In genomic region chr11:131274233-131274632, GRCh38 we compare ENCODE assay signal across 18 cellular contexts.
A peak's percentile ranks its signal among the peaks of the same experiment; 100 is the strongest.
DNase-seq lines count a peak whose midpoint lies in the region; ATAC-seq and TF ChIP-seq lines count a peak whose summit lies in the region.
"Had no signal": no experiment of that assay in that cellular context is flagged by ENCODE, and none has a peak within 500 bp of the region (broad histone marks: within the 10 kb centered on the region; RNA-seq: fewer than 3 reads in every experiment).

No MANE protein-coding gene starts in this region.

- peak overlapping the region; percentile 1 for H3K4me2 ChIP-seq in H9 (ENCODE audit: insufficient read depth, insufficient read length, low read length)
- H3K4me2 ChIP-seq: A549, BLaER1 had no signal

- no peaks in the 10 kb centered on the region for H3K36me3 ChIP-seq in aorta (ENCODE audit: control insufficient read depth in 1 of 2, insufficient read depth in 2 of 2, low read length in 1 of 2)
- H3K36me3 ChIP-seq: BLaER1 had no signal

- no peak overlapping the region for H3K4ac ChIP-seq in H9 (ENCODE audit: low read depth, low read length)

- peaks cover 29% of the 10 kb centered on the region in 2 experiments for H3K9me3 Mint-ChIP-seq in H9

- H3K4me3 ChIP-seq in aorta (ENCODE audit: low read length in 2 of 2): no peak overlapping the region
- H3K4me3 ChIP-seq: A549, BLaER1, GM23248 had no signal

- H3K9me3 ChIP-seq in H9 (ENCODE audit: control insufficient read depth, low read depth, low read length) (no peaks in the 10 kb centered on the region), aorta (ENCODE audit: control insufficient read depth, low read length) (no peaks in the 10 kb centered on the region)
- H3K9me3 ChIP-seq: A549 had no signal

- intact Hi-C loops in aorta (cut with DNase I): no loop called here

- peaks cover 10% of the 10 kb centered on the region; the same call in 1 of the 2 replicates for H3K79me2 ChIP-seq in H9 (ENCODE audit: insufficient read depth, low read length)

- no peak overlapping the region for H2BK15ac ChIP-seq in H9 (ENCODE audit: low read depth, low read length)

- TF ChIP-seq CTCF in H9 (conservative IDR thresholded peaks at IDR 0.05): no peak
- TF ChIP-seq CTCF in foreskin keratinocyte (conservative IDR thresholded peaks at IDR 0.05): no peak

- H3K18ac ChIP-seq in H9 (ENCODE audit: insufficient read length, low read depth, low read length): no peak overlapping the region

- H3K27me3 ChIP-seq in H9 (ENCODE audit: insufficient read depth, low read length) (no peaks in the 10 kb centered on the region), foreskin keratinocyte (no peaks in the 10 kb centered on the region), aorta (ENCODE audit: control insufficient read depth in 1 of 2, insufficient read depth in 2 of 2, low read length in 1 of 2) (no peaks in the 10 kb centered on the region)
- H3K27me3 ChIP-seq: BLaER1 had no signal

- no peak overlapping the region for H2BK5ac ChIP-seq in H9 (ENCODE audit: insufficient read length, low read length)

- H4K5ac ChIP-seq in H9 (ENCODE audit: insufficient read length, low read depth, low read length): no peak overlapping the region

- peak overlapping the region in 1 of 2 experiments; percentile 39; a peak in 1 of 5 replicates for H3K4me3 Mint-ChIP-seq in H9
- H3K4me3 Mint-ChIP-seq: CD14-positive monocyte; CD4-positive, alpha-beta memory T cell; HFFc6 had no signal

- DNase-seq in DMS53 (lab: John Stamatoyannopoulos, UW) (peak; percentile 7), DMS53 treated with DMSO at 0.1 percent for 48 hours (lab: John Stamatoyannopoulos, UW; ENCODE audit: unreplicated experiment) (no peak), H9 (no peak), medulla oblongata (ENCODE audit: extremely low spot score) (peak; percentile 58), foreskin keratinocyte (no peak), aorta (no peak)
- DNase-seq in activated T-cell treated with anti-CD3 and anti-CD28 coated beads, Interleukin-2, amount 50 U/mL, for 1 hour: no peak
- DNase-seq: AML-193; CD4-positive, alpha-beta memory T cell; DMS153; GDM1; GM23248; HFFc6 had no signal

- H3K14ac ChIP-seq in H9 (ENCODE audit: insufficient read depth, low read length): no peak overlapping the region

- no peak overlapping the region for H3K9ac ChIP-seq in H9 (ENCODE audit: extremely low read depth, insufficient read length, low read length)
- H3K9ac ChIP-seq: BLaER1, GM23248 had no signal

- no peak overlapping the region for H3T11ph ChIP-seq in H9 (ENCODE audit: low read length)

- H3K27ac Mint-ChIP-seq in H9: peak overlapping the region in 1 of 3 experiments; percentile 64; a peak in 1 of 7 replicates
- H3K27ac Mint-ChIP-seq: CD14-positive monocyte; CD4-positive, alpha-beta memory T cell; HFFc6 had no signal

- WGBS in H9 (ENCODE audit: extremely low coverage, insufficient read length, low lambda C conversion rate): no CpG with 5 or more reads among the region's 5 CpGs
- 63 to 67% methylated on average over 5 of the region's 5 CpGs for WGBS in aorta, 2 donors

- peaks cover 42 to 44% of the 10 kb centered on the region in 2 experiments for H3K4me1 Mint-ChIP-seq in H9
- H3K4me1 Mint-ChIP-seq: CD14-positive monocyte; CD4-positive, alpha-beta memory T cell had no signal

- H3K36me3 Mint-ChIP-seq in H9 (ENCODE audit: insufficient read depth in 1 of 3, low read depth in 3 of 3): peaks cover 27 to 37% (median 36%) of the 10 kb centered on the region in 3 experiments
- H3K36me3 Mint-ChIP-seq: CD14-positive monocyte; CD4-positive, alpha-beta memory T cell had no signal

- H3K79me1 ChIP-seq in H9 (ENCODE audit: insufficient read depth, low read depth, low read length, poor library complexity, severe bottlenecking): no peaks in the 10 kb centered on the region

- no peak overlapping the region for H4K91ac ChIP-seq in H9 (ENCODE audit: insufficient read length, low read depth, low read length)

- peaks cover 14% of the 10 kb centered on the region for H3K4me1 ChIP-seq in H9 (ENCODE audit: insufficient read depth, low read length)
- H3K4me1 ChIP-seq in foreskin keratinocyte: no peaks in the 10 kb centered on the region
- no peaks in the 10 kb centered on the region for H3K4me1 ChIP-seq in aorta (ENCODE audit: control insufficient read depth in 1 of 2, insufficient read depth in 2 of 2, low read length in 2 of 2)
- H3K4me1 ChIP-seq: A549, BLaER1 had no signal

- H3K56ac ChIP-seq in H9 (ENCODE audit: insufficient read length, low read depth, low read length): no peak overlapping the region

- H3K27ac ChIP-seq in H9 (ENCODE audit: insufficient read length, low read depth, low read length) (no peak overlapping the region), foreskin keratinocyte (no peak overlapping the region), aorta (ENCODE audit: low read depth in 1 of 2, low read length in 2 of 2) (no peak overlapping the region)
- H3K27ac ChIP-seq: 22Rv1, A549, BLaER1, GM23248 had no signal

- H4K20me1 ChIP-seq in H9 (ENCODE audit: control insufficient read depth, insufficient read depth, insufficient read length): peaks cover 3% of the 10 kb centered on the region
- H4K20me1 ChIP-seq: BLaER1 had no signal

- no peak overlapping the region for H2BK12ac ChIP-seq in H9 (ENCODE audit: insufficient read length, low read depth, low read length)

- no peak overlapping the region for H3K23ac ChIP-seq in H9 (ENCODE audit: insufficient read length, low read depth, low read length)

- H3K27me3 Mint-ChIP-seq in H9 (ENCODE audit: low read depth): no peaks in the 10 kb centered on the region
- H3K27me3 Mint-ChIP-seq: CD4-positive, alpha-beta memory T cell had no signal

- H2BK20ac ChIP-seq in H9 (ENCODE audit: low read depth, low read length, poor library complexity, severe bottlenecking): no peak overlapping the region

- H3K23me2 ChIP-seq in H9 (ENCODE audit: insufficient read length, low read depth, low read length, poor library complexity, severe bottlenecking): no peaks in the 10 kb centered on the region

- H2AFZ ChIP-seq in H9 (ENCODE audit: low read length): no peak overlapping the region
- H2AFZ ChIP-seq: GM23248 had no signal

- H2AK5ac ChIP-seq in H9 (ENCODE audit: insufficient read length, low read length): no peak overlapping the region

- no peak for ATAC-seq in foreskin keratinocyte
- ATAC-seq in aorta (ENCODE audit: low FRiP score): no peak
- ATAC-seq: A549, HCT116 had no signal

- H2BK120ac ChIP-seq in H9 (ENCODE audit: low read depth, low read length, poor library complexity, severe bottlenecking): no peak overlapping the region

- H4K8ac ChIP-seq in H9 (replicated peaks; ENCODE audit: insufficient read length, low read depth, low read length): no peak overlapping the region

Comparison
In these comparisons a context has a peak if more than half of its experiments do, and no peak if none do; other contexts are left out.
1. DNase-seq: peak in DMS53 (single experiment) and medulla oblongata (single experiment); none in DMS53 treated with DMSO at 0.1 percent for 48 hours (single experiment), H9 (single experiment), foreskin keratinocyte (0 of 2), activated T-cell treated with anti-CD3 and anti-CD28 coated beads, Interleukin-2, amount 50 U/mL, for 1 hour (single experiment) and aorta (0 of 2).